Comparison of ENCODE assay signal across 8 cellular contexts in the genomic region with DNA sequence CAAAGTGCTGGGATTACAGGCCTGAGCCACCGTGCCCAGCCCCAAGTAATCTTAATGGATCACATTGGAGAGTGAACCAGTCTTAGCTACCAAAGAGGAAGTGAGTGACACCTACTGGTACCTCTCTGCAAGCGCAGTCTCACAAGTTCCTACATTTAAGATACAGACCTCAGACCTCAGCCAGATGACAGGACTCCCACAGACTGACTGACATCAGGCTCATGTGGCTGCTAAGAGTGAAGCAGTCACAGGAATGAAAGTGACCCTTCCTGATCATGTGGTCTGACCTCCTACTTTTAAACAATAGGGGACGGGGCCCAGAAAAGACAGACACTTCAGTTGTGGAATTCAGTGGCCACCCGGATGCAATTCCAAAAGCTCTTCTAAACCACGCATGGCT. TPM values are rescaled to one million over a fixed set of nuclear protein-coding genes. Genes with fewer than 3 reads are reported as not detected.
DNase-seq lines count a peak whose midpoint lies in the region; ATAC-seq lines count a peak whose summit lies in the region.

No MANE protein-coding gene starts in this region.

- no peak overlapping the region for H3K9ac ChIP-seq in NT2/D1 (ENCODE audit: insufficient read length, low read depth)

- H3K27me3 ChIP-seq in NT2/D1 (ENCODE audit: insufficient read depth, insufficient read length): no peaks in the 10 kb centered on the region

- H3K9me3 Mint-ChIP-seq in natural killer cell treated with Interleukin-12 subunit alpha and Interleukin-12 subunit beta and Interleukin-15 and Interleukin-18, amount 100 ng/mL, for 72 hours: no peaks in the 10 kb centered on the region
- no peaks in the 10 kb centered on the region for H3K9me3 Mint-ChIP-seq in stimulated activated naive CD8-positive, alpha-beta T cell treated with anti-CD3 and anti-CD28 coated beads, Interleukin-15, amount 100 ng/mL, for 72 hours

- no peak overlapping the region for H3K4me3 ChIP-seq in NT2/D1 (ENCODE audit: insufficient read length, low read depth)

- H3K36me3 ChIP-seq in NT2/D1 (ENCODE audit: insufficient read depth, insufficient read length, low read length): no peaks in the 10 kb centered on the region

- H3K36me3 Mint-ChIP-seq in natural killer cell treated with Interleukin-12 subunit alpha and Interleukin-12 subunit beta and Interleukin-15 and Interleukin-18, amount 100 ng/mL, for 72 hours: no peaks in the 10 kb centered on the region

- H3K4me1 Mint-ChIP-seq in natural killer cell treated with Interleukin-12 subunit alpha and Interleukin-12 subunit beta and Interleukin-15 and Interleukin-18, amount 100 ng/mL, for 72 hours (ENCODE audit: low read depth in 2 of 2): peaks cover 2% of the 10 kb centered on the region in 2 donors
- peaks cover 16% of the 10 kb centered on the region for H3K4me1 Mint-ChIP-seq in stimulated activated naive CD8-positive, alpha-beta T cell treated with anti-CD3 and anti-CD28 coated beads, Interleukin-15, amount 100 ng/mL, for 72 hours

- no peaks in the 10 kb centered on the region for H3K9me3 ChIP-seq in NT2/D1 (ENCODE audit: insufficient read depth, low read length)

- DNase-seq in DMS53 (lab: John Stamatoyannopoulos, UW) (peak; percentile 82), HS-27A (ENCODE audit: low read depth) (peak; percentile 57), NT2/D1 (ENCODE audit: low read depth, low spot score) (peak; percentile 63)
- peak; percentile 46 for DNase-seq in activated CD8-positive, alpha-beta memory T cell treated with anti-CD3 and anti-CD28 coated beads, Interleukin-2, amount 50 U/mL, for 24 hours (ENCODE audit: extremely low read depth)
- DNase-seq in natural killer cell treated with Interleukin-12 subunit alpha and Interleukin-12 subunit beta and Interleukin-15 and Interleukin-18, amount 100 ng/mL, for 72 hours (ENCODE audit: low spot score): peak; percentile 70
- peak; percentile 53 to 76 for DNase-seq in stimulated activated naive CD8-positive, alpha-beta T cell treated with anti-CD3 and anti-CD28 coated beads, Interleukin-15, amount 100 ng/mL, for 72 hours

- H3K27me3 Mint-ChIP-seq in natural killer cell treated with Interleukin-12 subunit alpha and Interleukin-12 subunit beta and Interleukin-15 and Interleukin-18, amount 100 ng/mL, for 72 hours: peaks cover 0 to 3% of the 10 kb centered on the region in 2 donors
- H3K27me3 Mint-ChIP-seq in stimulated activated naive CD8-positive, alpha-beta T cell treated with anti-CD3 and anti-CD28 coated beads, Interleukin-15, amount 100 ng/mL, for 72 hours: no peaks in the 10 kb centered on the region

- H3K4me3 Mint-ChIP-seq in natural killer cell treated with Interleukin-12 subunit alpha and Interleukin-12 subunit beta and Interleukin-15 and Interleukin-18, amount 100 ng/mL, for 72 hours: no peak overlapping the region
- H3K4me3 Mint-ChIP-seq in stimulated activated naive CD8-positive, alpha-beta T cell treated with anti-CD3 and anti-CD28 coated beads, Interleukin-15, amount 100 ng/mL, for 72 hours: no peak overlapping the region

- ATAC-seq in GM21423 (IDR thresholded peaks at IDR 0.05; ENCODE audit: unreplicated experiment) (peak; percentile 73), esophagus mucosa (peak; percentile 81)
- ATAC-seq in natural killer cell treated with Interleukin-12 subunit alpha and Interleukin-12 subunit beta and Interleukin-15 and Interleukin-18, amount 100 ng/mL, for 72 hours: peak; percentile 87 to 93
- ATAC-seq in stimulated activated naive CD8-positive, alpha-beta T cell treated with anti-CD3 and anti-CD28 coated beads, Interleukin-15, amount 100 ng/mL, for 72 hours: peak; percentile 98

- no peak overlapping the region for H3K27ac Mint-ChIP-seq in natural killer cell treated with Interleukin-12 subunit alpha and Interleukin-12 subunit beta and Interleukin-15 and Interleukin-18, amount 100 ng/mL, for 72 hours
- peak overlapping the region in 1 of 2 donors; percentile 42 for H3K27ac Mint-ChIP-seq in stimulated activated naive CD8-positive, alpha-beta T cell treated with anti-CD3 and anti-CD28 coated beads, Interleukin-15, amount 100 ng/mL, for 72 hours

- no peaks in the 10 kb centered on the region for H3K4me1 ChIP-seq in NT2/D1 (ENCODE audit: insufficient read depth, insufficient read length)

RNA-seq across cellular contexts. Expression of gene GNB5, which starts 36.3 kb away (rescaled TPM):
- 11.8 TPM for total RNA-seq in esophagus mucosa
- total RNA-seq in natural killer cell treated with Interleukin-12 subunit alpha and Interleukin-12 subunit beta and Interleukin-15 and Interleukin-18, amount 100 ng/mL, for 72 hours: 10 to 100 TPM in 1 of 2 donors, 1 to 10 TPM in 1; 7.1 to 11.2 TPM
